33 cellular contexts compared by ENCODE assay signal in the genomic region with DNA sequence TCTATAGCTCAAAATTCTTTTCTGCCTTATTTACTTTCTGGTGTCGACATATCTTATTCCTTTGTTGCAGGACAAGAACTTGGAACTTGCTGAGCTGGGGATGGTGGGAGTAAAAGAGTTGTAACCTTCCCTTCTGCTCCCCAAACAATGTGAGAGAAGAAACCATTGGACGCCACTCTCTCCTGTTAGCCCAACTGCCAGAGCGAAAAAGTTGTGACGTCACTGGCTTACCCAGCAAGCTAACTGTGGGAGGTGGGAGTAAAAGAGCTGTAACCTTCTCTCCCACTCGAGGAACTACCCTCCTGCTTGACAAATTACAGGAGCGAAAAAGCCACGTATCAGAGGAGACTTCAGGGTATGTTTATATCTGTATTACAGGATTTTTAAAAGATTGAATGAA.
"Had no signal": no experiment of that assay in that cellular context is flagged by ENCODE, and none has a peak within 500 bp of the region (broad histone marks: within the 10 kb centered on the region; RNA-seq: fewer than 3 reads in every experiment).

No MANE protein-coding gene starts in this region.

- H3K4me1 Mint-ChIP-seq: activated CD4-positive, alpha-beta memory T cell treated with anti-CD3 and anti-CD28 coated beads, Interleukin-2, amount 10 ng/mL, durations not matched to agents 7 days and 5 days; activated CD8-positive, alpha-beta memory T cell treated with anti-CD3 and anti-CD28 coated beads, Interleukin-2, amount 10 ng/mL, durations not matched to agents 7 days and 5 days; activated naive CD4-positive, alpha-beta T cell treated with anti-CD3 and anti-CD28 coated beads, Interleukin-2, amount 10 ng/mL, durations not matched to agents 7 days and 5 days; activated naive CD8-positive, alpha-beta T cell treated with anti-CD3 and anti-CD28 coated beads, Interleukin-2, amount 50 U/mL, for 24 hours had no signal

- H3K36me3 ChIP-seq: brain microvascular endothelial cell had no signal

- H3K27ac ChIP-seq: brain microvascular endothelial cell, VCaP had no signal

- H3K27me3 ChIP-seq: brain microvascular endothelial cell had no signal

- DNase-seq: activated CD4-positive, alpha-beta memory T cell treated with anti-CD3 and anti-CD28 coated beads, Interleukin-2, amount 10 ng/mL, durations not matched to agents 7 days and 5 days; activated CD4-positive, alpha-beta T cell treated with anti-CD3 and anti-CD28 coated beads for 1 hour; activated CD4-positive, alpha-beta T cell treated with anti-CD3 and anti-CD28 coated beads for 48 hours; activated CD4-positive, CD25-positive, alpha-beta regulatory T cell; activated CD8-positive, alpha-beta memory T cell treated with anti-CD3 and anti-CD28 coated beads for 24 hours; activated CD8-positive, alpha-beta memory T cell treated with anti-CD3 and anti-CD28 coated beads, Interleukin-2, amount 10 ng/mL, durations not matched to agents 7 days and 5 days; activated CD8-positive, alpha-beta memory T cell treated with anti-CD3 and anti-CD28 coated beads, Interleukin-2, amount 50 U/mL, for 48 hours; activated effector memory CD4-positive, alpha-beta T cell treated with Interleukin-2 at 50 U/mL for 16 hours; activated naive CD4-positive, alpha-beta T cell treated with anti-CD3 and anti-CD28 coated beads, Interleukin-2, amount 10 ng/mL, durations not matched to agents 7 days and 5 days; activated naive CD8-positive, alpha-beta T cell treated with anti-CD3 and anti-CD28 coated beads, Interleukin-2, amount 50 U/mL, for 24 hours; activated T-cell treated with anti-CD3 and anti-CD28 coated beads, Interleukin-2, amount 50 U/mL, for 48 hours; aorta; brain microvascular endothelial cell; central memory CD4-positive, alpha-beta T cell; KG1; MM.1S; MV-4-11; NCI-H1092; NCI-H146; NCI-H187; NCI-H2029 treated with DMSO at 0.1 percent for 48 hours; NCI-H2107; NCI-H2171; NCI-H510A; NCI-H526; NCI-H748 treated with DMSO at 0.1 percent for 48 hours; Right ventricle myocardium superior; SW 1271; T-helper 1 cell; T-helper 2 cell; T-helper 9 cell had no signal

- H3K4me3 Mint-ChIP-seq: activated CD4-positive, alpha-beta memory T cell treated with anti-CD3 and anti-CD28 coated beads, Interleukin-2, amount 10 ng/mL, durations not matched to agents 7 days and 5 days; activated CD8-positive, alpha-beta memory T cell treated with anti-CD3 and anti-CD28 coated beads, Interleukin-2, amount 10 ng/mL, durations not matched to agents 7 days and 5 days; activated naive CD4-positive, alpha-beta T cell treated with anti-CD3 and anti-CD28 coated beads, Interleukin-2, amount 10 ng/mL, durations not matched to agents 7 days and 5 days; activated naive CD8-positive, alpha-beta T cell; activated naive CD8-positive, alpha-beta T cell treated with anti-CD3 and anti-CD28 coated beads, Interleukin-2, amount 50 U/mL, for 24 hours had no signal

- H3K36me3 Mint-ChIP-seq: activated CD8-positive, alpha-beta memory T cell treated with anti-CD3 and anti-CD28 coated beads, Interleukin-2, amount 10 ng/mL, durations not matched to agents 7 days and 5 days; activated naive CD4-positive, alpha-beta T cell treated with anti-CD3 and anti-CD28 coated beads, Interleukin-2, amount 10 ng/mL, durations not matched to agents 7 days and 5 days; activated naive CD8-positive, alpha-beta T cell had no signal

- ATAC-seq: activated CD8-positive, alpha-beta memory T cell treated with anti-CD3 and anti-CD28 coated beads, Interleukin-2, amount 10 ng/mL, durations not matched to agents 7 days and 5 days; activated naive CD8-positive, alpha-beta T cell treated with anti-CD3 and anti-CD28 coated beads, Interleukin-2, amount 50 U/mL, for 24 hours had no signal

- H3K27me3 Mint-ChIP-seq: activated CD4-positive, alpha-beta memory T cell treated with anti-CD3 and anti-CD28 coated beads, Interleukin-2, amount 10 ng/mL, durations not matched to agents 7 days and 5 days; activated CD8-positive, alpha-beta memory T cell treated with anti-CD3 and anti-CD28 coated beads, Interleukin-2, amount 10 ng/mL, durations not matched to agents 7 days and 5 days; activated naive CD4-positive, alpha-beta T cell treated with anti-CD3 and anti-CD28 coated beads, Interleukin-2, amount 10 ng/mL, durations not matched to agents 7 days and 5 days; activated naive CD8-positive, alpha-beta T cell; activated naive CD8-positive, alpha-beta T cell treated with anti-CD3 and anti-CD28 coated beads, Interleukin-2, amount 50 U/mL, for 24 hours had no signal

- H3K9me3 Mint-ChIP-seq: activated naive CD8-positive, alpha-beta T cell treated with anti-CD3 and anti-CD28 coated beads, Interleukin-2, amount 50 U/mL, for 24 hours had no signal

- H3K27ac Mint-ChIP-seq: activated CD4-positive, alpha-beta memory T cell treated with anti-CD3 and anti-CD28 coated beads, Interleukin-2, amount 10 ng/mL, durations not matched to agents 7 days and 5 days; activated CD8-positive, alpha-beta memory T cell treated with anti-CD3 and anti-CD28 coated beads, Interleukin-2, amount 10 ng/mL, durations not matched to agents 7 days and 5 days; activated naive CD4-positive, alpha-beta T cell treated with anti-CD3 and anti-CD28 coated beads, Interleukin-2, amount 10 ng/mL, durations not matched to agents 7 days and 5 days; activated naive CD8-positive, alpha-beta T cell; activated naive CD8-positive, alpha-beta T cell treated with anti-CD3 and anti-CD28 coated beads, Interleukin-2, amount 50 U/mL, for 24 hours had no signal
